Comparison of ENCODE assay signal across 28 cellular contexts in the genomic region with DNA sequence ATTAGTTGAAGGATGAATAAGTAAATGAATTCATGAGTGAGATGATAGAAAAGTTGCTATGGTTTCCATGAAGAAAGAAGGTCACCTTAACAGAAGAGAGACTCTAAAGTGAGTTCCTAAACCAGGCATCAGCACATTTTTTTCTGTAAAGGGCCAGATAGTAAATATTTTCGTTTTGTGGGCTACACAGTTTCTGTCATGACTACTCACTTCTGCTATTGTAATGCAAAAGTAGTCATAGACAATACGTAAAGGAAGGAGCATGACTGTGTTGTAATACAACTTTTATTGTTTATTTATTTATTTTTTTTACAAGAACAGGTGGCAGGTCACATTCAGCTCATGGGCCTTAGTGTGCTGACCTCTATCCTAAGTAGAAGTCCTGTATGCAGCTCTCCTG.
DNase-seq lines count a peak whose midpoint lies in the region; ATAC-seq and TF ChIP-seq lines count a peak whose summit lies in the region.
"Had no signal": no experiment of that assay in that cellular context is flagged by ENCODE, and none has a peak within 500 bp of the region (broad histone marks: within the 10 kb centered on the region; RNA-seq: fewer than 3 reads in every experiment).

No MANE protein-coding gene starts in this region.

- TF ChIP-seq CTCF in foreskin keratinocyte (conservative IDR thresholded peaks at IDR 0.05) (no peak), CD14-positive monocyte (IDR thresholded peaks at IDR 0.05) (no peak), gastroesophageal sphincter (IDR thresholded peaks at IDR 0.05) (no peak)

- H3K4me3 Mint-ChIP-seq in CD14-positive monocyte = no peak overlapping the region
- H3K4me3 Mint-ChIP-seq: activated naive CD8-positive, alpha-beta T cell treated with anti-CD3 and anti-CD28 coated beads for 36 hours had no signal

- no peaks in the 10 kb centered on the region for H3K27me3 ChIP-seq in foreskin keratinocyte
- no peaks in the 10 kb centered on the region for H3K27me3 ChIP-seq in gastroesophageal sphincter
- H3K27me3 ChIP-seq: esophagus muscularis mucosa, neutrophil had no signal

- no peak overlapping the region for H3K27ac ChIP-seq in foreskin keratinocyte
- H3K27ac ChIP-seq in gastroesophageal sphincter = no peak overlapping the region
- H3K27ac ChIP-seq: C4-2B, esophagus muscularis mucosa, neutrophil, SK-N-MC had no signal

- no peak for DNase-seq in foreskin keratinocyte
- no peak for DNase-seq in CD14-positive monocyte (ENCODE audit: low spot score)
- DNase-seq in stimulated activated CD4-positive, alpha-beta T cell treated with anti-CD3 and anti-CD28 coated beads, Interleukin-4, amount 100 ng/mL, for 4 hours = no peak
- no peak for DNase-seq in kidney glomerular epithelial cell (lab: John Stamatoyannopoulos, UW)
- DNase-seq: activated CD8-positive, alpha-beta memory T cell treated with anti-CD3 and anti-CD28 coated beads, Interleukin-2, amount 50 U/mL, for 4 hours; activated naive CD8-positive, alpha-beta T cell treated with anti-CD3 and anti-CD28 coated beads for 36 hours; effector CD4-positive, alpha-beta T cell; EL; IMR-90; kidney; NCI-H1436 treated with DMSO at 0.1 percent for 48 hours; NCI-H2171 treated with DMSO at 0.1 percent for 48 hours; NCI-H526; RPMI8226; stimulated activated CD4-positive, alpha-beta T cell treated with anti-CD3 and anti-CD28 coated beads, Interleukin-4, amount 100 ng/mL, for 1 hour; stimulated activated naive CD4-positive, alpha-beta T cell treated with Interleukin-2 at 50 U/mL for 16 hours; T-helper 2 cell had no signal

- peaks cover 0 to 5% (median 0%) of the 10 kb centered on the region in 7 donors for H3K9me3 Mint-ChIP-seq in CD14-positive monocyte
- H3K9me3 Mint-ChIP-seq: activated naive CD8-positive, alpha-beta T cell treated with anti-CD3 and anti-CD28 coated beads for 36 hours; activated T-helper 2 cell treated with anti-CD3 and anti-CD28 coated beads, Interferon-gamma antibody, Interleukin-2, Interleukin-4, amounts not matched to agents 10 μg/mL and 5 μg/mL and 100 μg/mL, durations not matched to agents 14 hours and 24 hours and 36 hours had no signal

- H3K36me3 Mint-ChIP-seq in CD14-positive monocyte = no peaks in the 10 kb centered on the region
- H3K36me3 Mint-ChIP-seq: activated naive CD8-positive, alpha-beta T cell treated with anti-CD3 and anti-CD28 coated beads for 36 hours had no signal

- H3K4me1 ChIP-seq in foreskin keratinocyte (no peaks in the 10 kb centered on the region), gastroesophageal sphincter (no peaks in the 10 kb centered on the region)
- H3K4me1 ChIP-seq: esophagus muscularis mucosa, HAP-1 had no signal

- TF ChIP-seq POLR2A in gastroesophageal sphincter (IDR thresholded peaks at IDR 0.05) = no peak

- no peak for TF ChIP-seq EP300 in gastroesophageal sphincter (IDR thresholded peaks at IDR 0.05)

- WGBS in gastroesophageal sphincter (ENCODE audit: low coverage in 1 of 2), 2 donors = 68 to 74% methylated on average over 2 of the region's 2 CpGs

- H3K27ac Mint-ChIP-seq in CD14-positive monocyte = no peak overlapping the region
- H3K27ac Mint-ChIP-seq: activated naive CD8-positive, alpha-beta T cell treated with anti-CD3 and anti-CD28 coated beads for 36 hours; activated T-helper 2 cell treated with anti-CD3 and anti-CD28 coated beads, Interferon-gamma antibody, Interleukin-2, Interleukin-4, amounts not matched to agents 10 μg/mL and 5 μg/mL and 100 μg/mL, durations not matched to agents 14 hours and 24 hours and 36 hours had no signal

- peak; percentile 71 for ATAC-seq in GM19395 (IDR thresholded peaks at IDR 0.05; ENCODE audit: unreplicated experiment)
- ATAC-seq in GM21723 (IDR thresholded peaks at IDR 0.05; ENCODE audit: unreplicated experiment) = peak; percentile 71
- peak; percentile 78 for ATAC-seq in HG03342 (IDR thresholded peaks at IDR 0.05; ENCODE audit: unreplicated experiment)
- peak; percentile 43 for ATAC-seq in foreskin keratinocyte
- no peak for ATAC-seq in gastroesophageal sphincter

- H3K4me1 Mint-ChIP-seq in CD14-positive monocyte = no peaks in the 10 kb centered on the region
- H3K4me1 Mint-ChIP-seq: activated naive CD8-positive, alpha-beta T cell treated with anti-CD3 and anti-CD28 coated beads for 36 hours had no signal

- H3K4me3 ChIP-seq in gastroesophageal sphincter = no peak overlapping the region
- H3K4me3 ChIP-seq: esophagus muscularis mucosa, HAP-1, lung, SK-N-MC had no signal

- no peaks in the 10 kb centered on the region for H3K36me3 ChIP-seq in gastroesophageal sphincter
- H3K36me3 ChIP-seq: esophagus muscularis mucosa, HAP-1, neutrophil had no signal

- peaks cover 0 to 6% (median 0%) of the 10 kb centered on the region in 3 donors for H3K9me3 ChIP-seq in gastroesophageal sphincter
- H3K9me3 ChIP-seq: esophagus muscularis mucosa, HAP-1, neutrophil had no signal

- peaks cover 0 to 5% (median 5%) of the 10 kb centered on the region in 3 donors for H3K27me3 Mint-ChIP-seq in CD14-positive monocyte (ENCODE audit: low read depth in 3 of 3)
- H3K27me3 Mint-ChIP-seq: activated naive CD8-positive, alpha-beta T cell treated with anti-CD3 and anti-CD28 coated beads for 36 hours had no signal

- intact Hi-C loops in CD14-positive monocyte (cut with micrococcal nuclease) = no loop called here
